Comparison of ENCODE assay signal across 19 cellular contexts in the genomic region with DNA sequence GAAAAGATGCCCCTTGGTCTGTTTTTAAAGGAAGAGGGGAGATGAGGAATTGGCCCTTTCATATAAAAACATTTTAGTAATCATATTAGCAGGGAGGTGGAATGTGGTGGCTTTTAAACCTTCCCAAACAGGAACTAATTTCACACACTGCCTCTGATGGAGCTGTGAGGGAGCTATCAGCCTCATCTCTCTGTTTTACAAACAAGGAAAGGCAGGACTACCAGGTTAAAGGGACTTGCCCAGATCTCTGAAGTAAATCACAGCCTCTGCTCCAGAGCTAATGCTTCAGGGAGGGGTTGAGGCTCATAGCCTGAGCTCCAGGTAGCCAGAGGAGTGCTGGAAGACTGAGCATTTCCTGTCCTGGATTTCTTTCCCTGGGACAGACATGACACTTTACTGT. TPM values are rescaled to one million over a fixed set of nuclear protein-coding genes. Genes with fewer than 3 reads are reported as not detected.
DNase-seq lines count a peak whose midpoint lies in the region; ATAC-seq and TF ChIP-seq lines count a peak whose summit lies in the region.
"Had no signal": no experiment of that assay in that cellular context is flagged by ENCODE, and none has a peak within 500 bp of the region (broad histone marks: within the 10 kb centered on the region; RNA-seq: fewer than 3 reads in every experiment).

No MANE protein-coding gene starts in this region.

- H3K4ac ChIP-seq in trophoblast cell (ENCODE audit: low read depth, low read length) = no peak overlapping the region

- no peaks in the 10 kb centered on the region for H4K20me1 ChIP-seq in DND-41 (ENCODE audit: insufficient read depth, low read length)

- no peak overlapping the region for H3K14ac ChIP-seq in trophoblast cell (ENCODE audit: low read length)

- H3K79me2 ChIP-seq in DND-41 (ENCODE audit: insufficient read depth, low read length) (no peaks in the 10 kb centered on the region), trophoblast cell (ENCODE audit: control insufficient read depth, insufficient read depth, low read length, poor library complexity) (peaks cover 14% of the 10 kb centered on the region)
- H3K79me2 ChIP-seq: parathyroid adenoma had no signal

- TF ChIP-seq POLR2A in thyroid gland (IDR thresholded peaks at IDR 0.05) = no peak

- H4K91ac ChIP-seq in trophoblast cell (ENCODE audit: low read depth, low read length) = no peak overlapping the region

- no peak overlapping the region for H3K18ac ChIP-seq in trophoblast cell (ENCODE audit: low read length)

- H3K9me3 ChIP-seq in DND-41 (ENCODE audit: insufficient read depth, low read length, severe bottlenecking) = peaks cover 11% of the 10 kb centered on the region
- no peaks in the 10 kb centered on the region for H3K9me3 ChIP-seq in trophoblast cell (ENCODE audit: insufficient read depth, low read depth, low read length)
- H3K9me3 ChIP-seq in thyroid gland = no peaks in the 10 kb centered on the region

- no peaks in the 10 kb centered on the region for H3K9me3 Mint-ChIP-seq in endothelial cell (ENCODE audit: unreplicated experiment)
- peaks cover 2% of the 10 kb centered on the region for H3K9me3 Mint-ChIP-seq in activated naive CD4-positive, alpha-beta T cell treated with anti-CD3 and anti-CD28 coated beads, Interleukin-2, amount 10 ng/mL, durations not matched to agents 7 days and 5 days
- H3K9me3 Mint-ChIP-seq: activated CD4-positive, alpha-beta memory T cell treated with anti-CD3 and anti-CD28 coated beads, Interleukin-2, amount 10 ng/mL, durations not matched to agents 7 days and 5 days; natural killer cell had no signal

- H3K27ac ChIP-seq in DND-41 (ENCODE audit: low read length) = no peak overlapping the region
- peak overlapping the region; percentile 67 for H3K27ac ChIP-seq in trophoblast cell (ENCODE audit: low read depth, low read length)
- H3K27ac ChIP-seq in thyroid gland = no peak overlapping the region
- H3K27ac ChIP-seq: parathyroid adenoma had no signal

- H3K9ac ChIP-seq in DND-41 (ENCODE audit: low read depth, low read length) (no peak overlapping the region), trophoblast cell (ENCODE audit: low read length) (no peak overlapping the region)
- H3K9ac ChIP-seq: parathyroid adenoma had no signal

- no peak for DNase-seq in DND-41
- DNase-seq in KBM-7 = peak; percentile 6
- DNase-seq in endothelial cell (ENCODE audit: low spot score) = no peak
- DNase-seq in trophoblast cell = no peak
- no peak for DNase-seq in activated naive CD4-positive, alpha-beta T cell treated with anti-CD3 and anti-CD28 coated beads, Interleukin-2, amount 10 ng/mL, durations not matched to agents 7 days and 5 days
- no peak for DNase-seq in thyroid gland
- DNase-seq: activated CD4-positive, alpha-beta memory T cell treated with anti-CD3 and anti-CD28 coated beads, Interleukin-2, amount 10 ng/mL, durations not matched to agents 7 days and 5 days; activated CD4-positive, CD25-positive, alpha-beta regulatory T cell; activated gamma-delta T cell treated with Interleukin-2 at 50 U/mL for 16 hours; glutamatergic neuron; left cardiac atrium; natural killer cell; NCI-H1694 treated with DMSO at 0.1 percent for 48 hours; NCI-H82 had no signal

- intact Hi-C loops in thyroid gland (cut with DNase I) = loop anchor here (10.0 kb wide), 1 partner anchor 387 kb away; no protein-coding TSS in a partner anchor

- in situ Hi-C loops in KBM-7 (cut with MboI; ENCODE audit: low pct_unique_long_range_greater_than_20kb, low sequenced_read_pairs) = loop anchor here (25.0 kb wide), 1 partner anchor 380 kb away; no protein-coding TSS in a partner anchor

- H4K12ac ChIP-seq in trophoblast cell (ENCODE audit: low read depth, low read length) = no peak overlapping the region

- peaks cover 26% of the 10 kb centered on the region for H3K27me3 Mint-ChIP-seq in endothelial cell (ENCODE audit: unreplicated experiment)
- H3K27me3 Mint-ChIP-seq in activated naive CD4-positive, alpha-beta T cell treated with anti-CD3 and anti-CD28 coated beads, Interleukin-2, amount 10 ng/mL, durations not matched to agents 7 days and 5 days = peaks cover 73% of the 10 kb centered on the region

- H3K36me3 Mint-ChIP-seq in endothelial cell (ENCODE audit: low read depth, unreplicated experiment) = peaks cover 17% of the 10 kb centered on the region
- peaks cover 8% of the 10 kb centered on the region for H3K36me3 Mint-ChIP-seq in activated naive CD4-positive, alpha-beta T cell treated with anti-CD3 and anti-CD28 coated beads, Interleukin-2, amount 10 ng/mL, durations not matched to agents 7 days and 5 days
- H3K36me3 Mint-ChIP-seq: natural killer cell had no signal

- H2BK5ac ChIP-seq in trophoblast cell (ENCODE audit: low read depth, low read length, poor library complexity) = peak overlapping the region; percentile 6

- H2AFZ ChIP-seq in DND-41 (ENCODE audit: low read depth, low read length) (0 out of 2 replicates have a peak overlapping the region, but pooled peaks have one; percentile 13), trophoblast cell (ENCODE audit: insufficient read depth, low read length, poor library complexity) (no peak overlapping the region)
- H2AFZ ChIP-seq: parathyroid adenoma had no signal

- ATAC-seq in DND-41 (ENCODE audit: insufficient read depth, low read depth) (no peak), GM18870 (IDR thresholded peaks at IDR 0.05; ENCODE audit: unreplicated experiment) (no peak), GM18502 (IDR thresholded peaks at IDR 0.05; ENCODE audit: poor library complexity, unreplicated experiment) (no peak)
- ATAC-seq: natural killer cell had no signal

- no peak overlapping the region for H3K4me3 ChIP-seq in DND-41 (ENCODE audit: low read depth in 1 of 2, low read length in 2 of 2)
- no peak overlapping the region for H3K4me3 ChIP-seq in trophoblast cell (ENCODE audit: low read depth, low read length)
- H3K4me3 ChIP-seq in thyroid gland (replicated peaks in 1 of 3) = no peak overlapping the region

- no peak overlapping the region for H4K8ac ChIP-seq in trophoblast cell (ENCODE audit: low read depth, low read length)

- TF ChIP-seq CTCF in DND-41 (IDR thresholded peaks at IDR 0.05; ENCODE audit: borderline replicate concordance, extremely low read depth, low read length, poor library complexity, severe bottlenecking) (no peak), endothelial cell (IDR thresholded peaks at IDR 0.05; ENCODE audit: unreplicated experiment) (no peak), thyroid gland (IDR thresholded peaks at IDR 0.05) (no peak)

- no peak overlapping the region for H2BK120ac ChIP-seq in trophoblast cell (ENCODE audit: insufficient read depth, low read length, poor library complexity)

- H3K36me3 ChIP-seq in DND-41 (ENCODE audit: insufficient read depth, low read length) (no peaks in the 10 kb centered on the region), trophoblast cell (ENCODE audit: control insufficient read depth in 1 of 2, insufficient read depth in 2 of 2, low read length in 2 of 2) (no peaks in the 10 kb centered on the region), thyroid gland (no peaks in the 10 kb centered on the region)

- peaks cover 20% of the 10 kb centered on the region for H3K4me1 Mint-ChIP-seq in endothelial cell (ENCODE audit: unreplicated experiment)
- H3K4me1 Mint-ChIP-seq in activated naive CD4-positive, alpha-beta T cell treated with anti-CD3 and anti-CD28 coated beads, Interleukin-2, amount 10 ng/mL, durations not matched to agents 7 days and 5 days = peaks cover 43% of the 10 kb centered on the region

- peaks cover 37% of the 10 kb centered on the region for H3K79me1 ChIP-seq in trophoblast cell (ENCODE audit: low read length)

- H3K27me3 ChIP-seq in DND-41 (ENCODE audit: insufficient read depth, low read length, poor library complexity) (no peaks in the 10 kb centered on the region), trophoblast cell (ENCODE audit: insufficient read depth, low read length) (no peaks in the 10 kb centered on the region), thyroid gland (no peaks in the 10 kb centered on the region)

- H3K27ac Mint-ChIP-seq in endothelial cell (ENCODE audit: unreplicated experiment) = peak overlapping the region; percentile 48
- H3K27ac Mint-ChIP-seq in activated naive CD4-positive, alpha-beta T cell treated with anti-CD3 and anti-CD28 coated beads, Interleukin-2, amount 10 ng/mL, durations not matched to agents 7 days and 5 days = no peak overlapping the region
- H3K27ac Mint-ChIP-seq: activated CD4-positive, alpha-beta memory T cell treated with anti-CD3 and anti-CD28 coated beads, Interleukin-2, amount 10 ng/mL, durations not matched to agents 7 days and 5 days; CD14-positive monocyte; natural killer cell had no signal

- peaks cover 6% of the 10 kb centered on the region for H3K4me1 ChIP-seq in DND-41 (ENCODE audit: insufficient read depth, low read length)
- peaks cover 6 to 18% of the 10 kb centered on the region in 2 experiments for H3K4me1 ChIP-seq in trophoblast cell (ENCODE audit: control insufficient read depth in 1 of 2, insufficient read depth in 2 of 2, low read length in 2 of 2)
- peaks cover 9 to 16% of the 10 kb centered on the region in 2 donors for H3K4me1 ChIP-seq in thyroid gland

- H3K4me2 ChIP-seq in DND-41 (ENCODE audit: insufficient read depth, low read length) (no peak overlapping the region), trophoblast cell (ENCODE audit: low read length) (no peak overlapping the region)

- no peak overlapping the region for H3K4me3 Mint-ChIP-seq in endothelial cell (ENCODE audit: unreplicated experiment)
- H3K4me3 Mint-ChIP-seq in activated naive CD4-positive, alpha-beta T cell treated with anti-CD3 and anti-CD28 coated beads, Interleukin-2, amount 10 ng/mL, durations not matched to agents 7 days and 5 days = no peak overlapping the region

- H2AK5ac ChIP-seq in trophoblast cell (ENCODE audit: low read length) = no peak overlapping the region

- no peak overlapping the region for H2BK12ac ChIP-seq in trophoblast cell (ENCODE audit: low read length)

- H3K23ac ChIP-seq in trophoblast cell (ENCODE audit: low read length) = no peak overlapping the region

- CTCF ChIA-PET in activated naive CD4-positive, alpha-beta T cell treated with anti-CD3 and anti-CD28 coated beads, Interleukin-2, amount 10 ng/mL, durations not matched to agents 7 days and 5 days (lab: Charles Lee) = no interaction called here

RNA-seq across cellular contexts. Expression of gene BMP4, which starts 1.1 kb away (rescaled TPM):
- 101 TPM for total RNA-seq in endothelial cell (ENCODE audit: unreplicated experiment)
- 16.6 and 17.9 TPM in 2 replicates for polyA plus RNA-seq in trophoblast cell (2013)
- total RNA-seq in thyroid gland = 10 to 100 TPM in 3 of 4 donors, 1 to 10 TPM in 1; 8.5 to 27.2 (median 11.6) TPM
- total RNA-seq: OCI-LY7 had no signal
